In genomic region chr1:166884040-166884642, GRCh38 we compare ENCODE assay signal across 8 cellular contexts. TPM values are rescaled to one million over a fixed set of nuclear protein-coding genes. Genes with fewer than 3 reads are reported as not detected.
A peak's percentile ranks its signal among the peaks of the same experiment; 100 is the strongest.
DNase-seq lines count a peak whose midpoint lies in the region; ATAC-seq, FAIRE-seq and TF ChIP-seq lines count a peak whose summit lies in the region.

No MANE protein-coding gene starts in this region.

- no peaks in the 10 kb centered on the region for H3K4me1 ChIP-seq in A549

- POLR2A ChIA-PET in A549 (lab: Yijun Ruan, JAX): no interaction called here

- H3K4me2 ChIP-seq in A549: no peak overlapping the region

- FAIRE-seq in A549 (lab: Jason Lieb, UNC): no peak

- 43% methylated on average over 36 of the region's 44 CpGs for WGBS in A549 (ENCODE audit: missing lambda C conversion rate)

- no peaks in the 10 kb centered on the region for H3K9me3 ChIP-seq in A549

- H3K36me3 ChIP-seq in kidney epithelial cell (ENCODE audit: control insufficient read depth, insufficient read depth, low read length): no peaks in the 10 kb centered on the region

- peak; percentile 9 to 13 for DNase-seq in A549 (ENCODE audit: low read depth in 1 of 2, low spot score in 1 of 2)
- peak; percentile 19 for DNase-seq in SK-N-DZ (ENCODE audit: low spot score)
- peak in 49 of 61 donors; percentile 2 to 62 (median 21) for DNase-seq in caudate nucleus (lab: John Stamatoyannopoulos, UW)
- no peak for DNase-seq in kidney epithelial cell (ENCODE audit: low read depth)
- DNase-seq in stimulated activated CD4-positive, alpha-beta T cell treated with anti-CD3 and anti-CD28 coated beads, Interleukin-2, amount 100 ng/mL, for 48 hours: peak; percentile 15 to 35

- TF ChIP-seq POLR2A in A549 (IDR thresholded peaks at IDR 0.05; ENCODE audit: low read length): no peak

- TF ChIP-seq CTCF in A549 (IDR thresholded peaks at IDR 0.05) (peak; percentile 18; the same call in 1 of the 3 replicates), kidney epithelial cell (IDR thresholded peaks at IDR 0.05; ENCODE audit: insufficient read depth, low read length, poor library complexity, severe bottlenecking) (peak; percentile 94)

- no peak overlapping the region for H3K27ac ChIP-seq in A549
- H3K27ac ChIP-seq in caudate nucleus (ENCODE audit: low read depth, low read length): no peak overlapping the region

- ATAC-seq in A549: peak; percentile 66 to 92; a peak in 4 of 6 replicates
- peak; percentile 54 for ATAC-seq in GM21367 (IDR thresholded peaks at IDR 0.05; ENCODE audit: unreplicated experiment)
- ATAC-seq in HG03280 (IDR thresholded peaks at IDR 0.05; ENCODE audit: unreplicated experiment): no peak
- ATAC-seq in HG02981 (IDR thresholded peaks at IDR 0.05; ENCODE audit: unreplicated experiment): no peak

- TF ChIP-seq EP300 in A549 (IDR thresholded peaks at IDR 0.05): no peak

- H3K4me3 ChIP-seq in A549: no peak overlapping the region
- no peak overlapping the region for H3K4me3 ChIP-seq in kidney epithelial cell (ENCODE audit: low read depth, low read length)

- H3K27me3 ChIP-seq in kidney epithelial cell (ENCODE audit: control insufficient read depth, insufficient read depth, low read length): peaks cover 11% of the 10 kb centered on the region

- TF ChIP-seq RAD21 in A549 (conservative IDR thresholded peaks at IDR 0.05 in 1 of 2, IDR thresholded peaks at IDR 0.05 in 1 of 2): peak; percentile 27 to 37; a peak in 3 of 5 replicates

- CTCF ChIA-PET in A549 (lab: Yijun Ruan, JAX): interaction anchor here (1.1 to 8.6 kb wide), 5 partner anchors 10 to 175 kb away, joined by 3 to 48 read pairs (median 5); no protein-coding TSS in a partner anchor

TF ChIP-seq in A549, 52 proteins besides CTCF, POLR2A, EP300 and RAD21:
- TF ChIP-seq HOXA7 (CRISPR knock-in tag; IDR thresholded peaks at IDR 0.05): no peak
- no peak for TF ChIP-seq CEBPB (IDR thresholded peaks at IDR 0.05)
- TF ChIP-seq RFX5 (IDR thresholded peaks at IDR 0.05): no peak
- TF ChIP-seq RARB (CRISPR knock-in tag; IDR thresholded peaks at IDR 0.05): no peak
- TF ChIP-seq MAZ (IDR thresholded peaks at IDR 0.05; ENCODE audit: borderline replicate concordance, low read depth, low read length): no peak
- TF ChIP-seq BHLHE40 (IDR thresholded peaks at IDR 0.05; ENCODE audit: low read depth, low read length): no peak
- TF ChIP-seq FOSB (CRISPR knock-in tag; IDR thresholded peaks at IDR 0.05): no peak
- no peak for TF ChIP-seq ESRRA (IDR thresholded peaks at IDR 0.05; ENCODE audit: borderline replicate concordance, low read length)
- no peak for TF ChIP-seq EHF (CRISPR knock-in tag; IDR thresholded peaks at IDR 0.05)
- TF ChIP-seq FOXS1 (CRISPR knock-in tag; IDR thresholded peaks at IDR 0.05): no peak
- TF ChIP-seq HOXB13 (CRISPR knock-in tag; IDR thresholded peaks at IDR 0.05; ENCODE audit: low read depth): no peak
- no peak for TF ChIP-seq HEYL (CRISPR knock-in tag; IDR thresholded peaks at IDR 0.05)
- no peak for TF ChIP-seq BCL3 (IDR thresholded peaks at IDR 0.05)
- TF ChIP-seq HMGXB4 (CRISPR knock-in tag; IDR thresholded peaks at IDR 0.05; ENCODE audit: borderline replicate concordance): no peak
TF ChIP-seq in A549: peak in this region for 0.

RNA-seq across cellular contexts. Expression of gene TADA1, which starts 8.1 kb away (rescaled TPM):
- polyA plus RNA-seq in A549 (2011; rRNA removed): 22.4 and 25.6 TPM in 2 replicates
- polyA plus RNA-seq in A549 (2012; cell fraction: cytosol; rRNA removed): 11.8 and 12.0 TPM in 2 replicates
- 9.1 and 14.6 TPM in 2 replicates for polyA plus RNA-seq in A549 (2012; cell fraction: nucleus; rRNA removed)
- polyA plus RNA-seq in A549 (2017; fragmentation: RNase III; extraction: RNeasy Plus Mini Kit Qiagen cat#74134 plus additional on column Dnase treatment): 10.5 to 13.0 TPM (median 11.4 TPM) in 3 replicates
- polyA minus RNA-seq in A549 (2011; rRNA and poly(A)+ RNA removed): 15.2 and 16.7 TPM in 2 replicates
- 35.4 and 41.7 TPM in 2 replicates for polyA plus RNA-seq in SK-N-DZ (2014; cell fraction: cytosol; rRNA removed)
- 31.4 and 31.6 TPM in 2 replicates for polyA plus RNA-seq in SK-N-DZ (2014; cell fraction: nucleus; rRNA removed)
- 14.0 and 17.0 TPM in 2 replicates for total RNA-seq in kidney epithelial cell

RNA-seq across cellular contexts. Expression of gene POGK, which starts 44.9 kb away (rescaled TPM):
- polyA plus RNA-seq in A549 (2011; rRNA removed) (32.2 and 37.2 TPM in 2 replicates), A549 (2017; fragmentation: RNase III; extraction: RNeasy Plus Mini Kit Qiagen cat#74134 plus additional on column Dnase treatment) (25.7 to 28.4 TPM (median 27.4 TPM) in 3 replicates)
- polyA plus RNA-seq in A549 (2012; cell fraction: cytosol; rRNA removed): 11.8 and 12.0 TPM in 2 replicates
- polyA plus RNA-seq in A549 (2012; cell fraction: nucleus; rRNA removed): 9.6 and 13.1 TPM in 2 replicates
- 38.3 and 39.5 TPM in 2 replicates for polyA minus RNA-seq in A549 (2011; rRNA and poly(A)+ RNA removed)
- polyA plus RNA-seq in SK-N-DZ (2014; cell fraction: cytosol; rRNA removed): 37.5 and 40.7 TPM in 2 replicates
- 28.5 and 34.8 TPM in 2 replicates for polyA plus RNA-seq in SK-N-DZ (2014; cell fraction: nucleus; rRNA removed)
- total RNA-seq in kidney epithelial cell: 45.6 and 45.8 TPM in 2 replicates

Comparison
In these comparisons a context has a peak if more than half of its experiments do, and no peak if none do; other contexts are left out.
1. ATAC-seq: peak in A549 (2 of 2) and GM21367 (single experiment); none in HG03280 (single experiment) and HG02981 (single experiment).